In genomic region chr18:39647627-39648502, GRCh38 we compare ENCODE assay signal across 9 cellular contexts.
A peak's percentile ranks its signal among the peaks of the same experiment; 100 is the strongest.
DNase-seq lines count a peak whose midpoint lies in the region; ATAC-seq and TF ChIP-seq lines count a peak whose summit lies in the region.
"Had no signal": no experiment of that assay in that cellular context is flagged by ENCODE, and none has a peak within 500 bp of the region (broad histone marks: within the 10 kb centered on the region; RNA-seq: fewer than 3 reads in every experiment).

No MANE protein-coding gene starts in this region.

- peak overlapping the region; percentile 5 to 78 (median 18) for H3K27ac Mint-ChIP-seq in nephron

- H3K4me1 Mint-ChIP-seq in nephron: peaks cover 15% of the 10 kb centered on the region

- H3K27me3 Mint-ChIP-seq in nephron (ENCODE audit: low read depth): no peaks in the 10 kb centered on the region

- no peaks in the 10 kb centered on the region for H3K9me3 Mint-ChIP-seq in nephron

- ATAC-seq in GM19324 (IDR thresholded peaks at IDR 0.05; ENCODE audit: low FRiP score, unreplicated experiment) (no peak), HG02759 (IDR thresholded peaks at IDR 0.05; ENCODE audit: unreplicated experiment) (no peak), GM18502 (IDR thresholded peaks at IDR 0.05; ENCODE audit: poor library complexity, unreplicated experiment) (no peak)

- in situ Hi-C loops in astrocyte of the spinal cord (cut with HindIII; ENCODE audit: low sequenced_read_pairs): no loop called here

- DNase-seq in EL (peak; percentile 70), NCI-H187 (lab: John Stamatoyannopoulos, UW) (peak; percentile 65 to 69), astrocyte of the spinal cord (ENCODE audit: low read depth, low spot score) (peak; percentile 95), KG1 (lab: John Stamatoyannopoulos, UW) (no peak)

- TF ChIP-seq CTCF in astrocyte of the spinal cord (IDR thresholded peaks at IDR 0.05; ENCODE audit: low read depth, low read length): no peak
- TF ChIP-seq CTCF in nephron (IDR thresholded peaks at IDR 0.05; ENCODE audit: unreplicated experiment in 3 of 3): no peak

- H3K36me3 Mint-ChIP-seq in nephron (ENCODE audit: low read depth): no peaks in the 10 kb centered on the region

- H3K4me3 Mint-ChIP-seq in nephron: no peak overlapping the region

- H3K4me3 ChIP-seq in astrocyte of the spinal cord (ENCODE audit: low read depth, low read length): no peak overlapping the region
- H3K4me3 ChIP-seq: upper lobe of left lung had no signal
